Comparison of ENCODE assay signal across 8 cellular contexts in the genomic region with DNA sequence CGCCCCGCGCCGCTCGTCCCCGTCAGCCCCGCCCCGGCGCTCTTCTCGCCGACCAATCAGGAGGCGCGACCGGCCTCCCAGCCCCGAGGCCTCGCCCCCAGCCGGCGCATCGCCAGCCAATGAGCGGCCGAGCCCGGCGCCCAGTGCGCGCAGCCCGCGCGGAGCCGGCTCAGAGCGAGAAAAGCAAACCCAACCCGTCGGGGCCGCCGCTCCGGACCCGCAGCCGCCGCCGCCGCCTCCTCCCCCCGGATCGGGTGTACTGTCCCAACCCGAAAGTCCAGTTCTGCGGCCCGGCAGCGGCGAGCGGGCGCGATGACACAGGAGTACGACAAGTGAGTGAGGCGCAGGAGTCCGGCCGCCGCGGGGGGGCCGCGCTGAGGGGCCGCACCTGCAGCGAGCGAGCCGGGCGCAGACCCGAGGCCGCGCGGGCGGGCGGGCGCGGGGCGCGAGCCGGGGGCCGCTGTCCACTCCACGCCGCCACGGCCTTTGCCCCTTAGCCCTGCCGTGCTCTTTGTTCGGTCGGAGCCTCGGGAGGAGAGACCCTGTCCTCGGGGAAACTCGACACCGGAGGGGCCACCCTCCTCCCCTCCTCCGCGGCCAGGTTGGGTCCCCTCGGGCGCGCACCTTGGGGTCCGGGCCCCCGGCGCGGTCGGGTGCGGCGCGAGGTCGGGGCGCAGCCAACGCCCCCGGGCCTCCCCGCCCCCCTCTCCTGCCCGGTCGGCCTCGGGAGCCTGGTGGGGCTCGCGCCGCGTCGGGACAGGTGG. TPM values are rescaled to one million over a fixed set of nuclear protein-coding genes. Genes with fewer than 3 reads are reported as not detected.
A peak's percentile ranks its signal among the peaks of the same experiment; 100 is the strongest.
DNase-seq lines count a peak whose midpoint lies in the region; ATAC-seq and TF ChIP-seq lines count a peak whose summit lies in the region.

A gene with protein sequence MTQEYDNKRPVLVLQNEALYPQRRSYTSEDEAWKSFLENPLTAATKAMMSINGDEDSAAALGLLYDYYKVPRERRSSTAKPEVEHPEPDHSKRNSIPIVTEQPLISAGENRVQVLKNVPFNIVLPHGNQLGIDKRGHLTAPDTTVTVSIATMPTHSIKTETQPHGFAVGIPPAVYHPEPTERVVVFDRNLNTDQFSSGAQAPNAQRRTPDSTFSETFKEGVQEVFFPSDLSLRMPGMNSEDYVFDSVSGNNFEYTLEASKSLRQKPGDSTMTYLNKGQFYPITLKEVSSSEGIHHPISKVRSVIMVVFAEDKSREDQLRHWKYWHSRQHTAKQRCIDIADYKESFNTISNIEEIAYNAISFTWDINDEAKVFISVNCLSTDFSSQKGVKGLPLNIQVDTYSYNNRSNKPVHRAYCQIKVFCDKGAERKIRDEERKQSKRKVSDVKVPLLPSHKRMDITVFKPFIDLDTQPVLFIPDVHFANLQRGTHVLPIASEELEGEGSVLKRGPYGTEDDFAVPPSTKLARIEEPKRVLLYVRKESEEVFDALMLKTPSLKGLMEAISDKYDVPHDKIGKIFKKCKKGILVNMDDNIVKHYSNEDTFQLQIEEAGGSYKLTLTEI (plus strand): TSS at position 172 of the 764 bp plus-strand sequence. CDS start 141 bp downstream, at position 313.

- peak; percentile 96 for ATAC-seq in GM18505 (IDR thresholded peaks at IDR 0.05; ENCODE audit: unreplicated experiment)
- ATAC-seq in HG02981 (IDR thresholded peaks at IDR 0.05; ENCODE audit: unreplicated experiment): peak; percentile 96

- peaks cover 21% of the 10 kb centered on the region for H3K4me1 ChIP-seq in hepatocyte (ENCODE audit: insufficient read depth)

- peaks cover 13% of the 10 kb centered on the region for H3K79me2 ChIP-seq in hepatocyte

- TF ChIP-seq CTCF in hepatocyte (IDR thresholded peaks at IDR 0.05; ENCODE audit: poor library complexity): no peak

- no peaks in the 10 kb centered on the region for H3K9me2 ChIP-seq in hepatocyte (replicated peaks; ENCODE audit: insufficient read depth)

- H2AFZ ChIP-seq in hepatocyte: peak within 1 kb of the TSS; percentile 93

- H3K27ac ChIP-seq in hepatocyte: peak within 1 kb of the TSS; percentile 61

- peak; percentile 82 to 94 for DNase-seq in NCI-H1930 (lab: John Stamatoyannopoulos, UW)
- peak; percentile 83 for DNase-seq in T-helper 9 cell
- peak; percentile 98 for DNase-seq in astrocyte of the hippocampus (ENCODE audit: low read depth, low spot score)
- peak; percentile 98 for DNase-seq in hepatocyte (ENCODE audit: low spot score)
- peak; percentile 50 for DNase-seq in renal cortical epithelial cell (ENCODE audit: low read depth)
- no peak for DNase-seq in Ammon's horn (ENCODE audit: low spot score)

- no peaks in the 10 kb centered on the region for H3K9me3 ChIP-seq in hepatocyte (ENCODE audit: low read depth)

- H3K36me3 ChIP-seq in hepatocyte (replicated peaks; ENCODE audit: insufficient read depth, low read depth): no peaks in the 10 kb centered on the region

- H4K20me1 ChIP-seq in hepatocyte (ENCODE audit: insufficient read depth, poor library complexity, severe bottlenecking): no peaks in the 10 kb centered on the region

- WGBS in hepatocyte (ENCODE audit: low lambda C conversion rate, missing lambda C conversion rate): under 1% methylated on average over 46 of the region's 111 CpGs

- no peak for TF ChIP-seq POLR2A in GM18505 (IDR thresholded peaks at IDR 0.05; ENCODE audit: borderline replicate concordance, extremely low read depth, insufficient read depth, insufficient read length)

- H3K27me3 ChIP-seq in hepatocyte: no peaks in the 10 kb centered on the region

- H3K4me3 ChIP-seq in hepatocyte: peak within 1 kb of the TSS; percentile 82

- H3K4me2 ChIP-seq in hepatocyte: peak within 1 kb of the TSS; percentile 89

RNA-seq across cellular contexts. Expression of the gene that starts here (rescaled TPM):
- 10.0 and 10.9 TPM in 2 replicates for total RNA-seq in hepatocyte
- polyA plus RNA-seq in hepatocyte: 4.0 and 9.5 TPM in 2 replicates
- 1.7 and 4.0 TPM in 2 replicates for total RNA-seq in renal cortical epithelial cell
